11 cellular contexts compared by ENCODE assay signal in the genomic region with DNA sequence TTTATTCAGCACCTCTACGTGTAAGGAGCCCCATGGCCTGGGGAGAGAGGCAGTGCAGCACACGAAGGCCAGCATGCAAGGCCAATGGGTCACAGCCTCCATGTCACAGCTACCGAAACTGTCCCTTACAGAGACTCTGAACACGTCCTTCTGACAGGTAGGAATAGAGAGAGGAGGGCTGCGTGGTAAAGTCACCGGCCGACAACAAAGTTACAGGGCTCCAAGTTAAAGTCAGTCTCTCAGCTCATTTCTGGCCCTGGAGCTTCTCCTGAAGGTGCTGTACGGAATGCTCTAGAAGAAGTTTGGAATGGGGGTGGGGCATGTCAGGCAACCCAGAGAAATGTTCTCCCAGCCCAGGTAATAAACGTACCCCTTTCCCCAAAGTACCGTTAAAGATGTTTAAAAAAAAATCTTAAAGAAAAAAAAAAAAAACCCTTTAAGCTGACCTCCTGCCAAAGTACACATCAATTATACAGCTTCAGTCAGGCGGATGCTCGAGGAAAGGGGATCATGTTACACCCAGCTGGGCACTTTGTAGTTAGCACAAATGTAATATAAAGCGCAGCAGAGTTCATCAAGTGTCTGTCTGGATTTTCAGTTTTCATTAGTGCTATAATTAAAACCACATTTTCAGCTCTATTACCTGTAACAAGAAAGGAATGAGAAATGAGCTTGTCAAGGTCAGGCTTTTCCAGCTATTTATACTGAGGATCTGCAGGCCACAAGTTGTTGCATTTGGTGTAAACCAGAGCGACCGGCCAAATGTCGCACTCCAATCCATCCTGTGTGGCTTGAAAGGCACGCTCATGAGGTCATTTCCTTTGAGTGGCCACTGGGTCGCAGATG. TPM values are rescaled to one million over a fixed set of nuclear protein-coding genes. Genes with fewer than 3 reads are reported as not detected.
DNase-seq lines count a peak whose midpoint lies in the region; ATAC-seq and TF ChIP-seq lines count a peak whose summit lies in the region.
"Had no signal": no experiment of that assay in that cellular context is flagged by ENCODE, and none has a peak within 500 bp of the region (broad histone marks: within the 10 kb centered on the region; RNA-seq: fewer than 3 reads in every experiment).

No MANE protein-coding gene starts in this region.

- peak overlapping the region; percentile 71 for H3K56ac ChIP-seq in mesendoderm (ENCODE audit: low read length)

- H3K79me2 ChIP-seq in SK-N-SH (ENCODE audit: insufficient read depth) (no peaks in the 10 kb centered on the region), mesendoderm (ENCODE audit: control insufficient read depth, insufficient read depth, low read length) (no peaks in the 10 kb centered on the region)

- H4K20me1 ChIP-seq in SK-N-SH (ENCODE audit: insufficient read depth) = no peaks in the 10 kb centered on the region

- H3K4me1 ChIP-seq in SK-N-SH (ENCODE audit: control insufficient read depth in 1 of 2, insufficient read depth in 2 of 2, low read depth in 1 of 2, low read length in 1 of 2) (peaks cover 3 to 21% of the 10 kb centered on the region in 2 experiments; a peak in 3 of 4 replicates), mesendoderm (ENCODE audit: control insufficient read depth, low read depth, low read length) (peaks cover 1% of the 10 kb centered on the region)
- H3K4me1 ChIP-seq: gastrocnemius medialis had no signal

- no peaks in the 10 kb centered on the region for H3K27me3 ChIP-seq in SK-N-SH (ENCODE audit: insufficient read depth)
- H3K27me3 ChIP-seq in mesendoderm (ENCODE audit: insufficient read depth, low read length, poor library complexity) = no peaks in the 10 kb centered on the region

- no peak overlapping the region for H2AFZ ChIP-seq in SK-N-SH (ENCODE audit: low read depth)

- H2BK15ac ChIP-seq in mesendoderm (replicated peaks; ENCODE audit: low read depth) = no peak overlapping the region

- H3K9me3 Mint-ChIP-seq in activated naive CD8-positive, alpha-beta T cell treated with anti-CD3 and anti-CD28 coated beads, Interleukin-2, amount 50 U/mL, for 24 hours = no peaks in the 10 kb centered on the region
- H3K9me3 Mint-ChIP-seq in activated T-cell treated with anti-CD3 and anti-CD28 coated beads, Interleukin-2, amount 50 U/mL, for 4 hours = no peaks in the 10 kb centered on the region
- H3K9me3 Mint-ChIP-seq: neural crest cell had no signal

- H3K23ac ChIP-seq in mesendoderm (ENCODE audit: low read length) = no peak overlapping the region

- H3K9me2 ChIP-seq in SK-N-SH = no peaks in the 10 kb centered on the region

- H3K79me1 ChIP-seq in mesendoderm (ENCODE audit: low read length) = no peaks in the 10 kb centered on the region

- DNase-seq in DMS153 (lab: John Stamatoyannopoulos, UW) (peak; percentile 78), NCI-H146 treated with DMSO at 0.1 percent for 48 hours (lab: John Stamatoyannopoulos, UW; ENCODE audit: unreplicated experiment) (peak; percentile 72), SK-N-SH (peak; percentile 48), mesendoderm (no peak), cortex of kidney (lab: John Stamatoyannopoulos, UW) (no peak)
- DNase-seq in activated naive CD8-positive, alpha-beta T cell treated with anti-CD3 and anti-CD28 coated beads, Interleukin-2, amount 50 U/mL, for 24 hours = no peak
- no peak for DNase-seq in activated T-cell treated with anti-CD3 and anti-CD28 coated beads, Interleukin-2, amount 50 U/mL, for 4 hours
- DNase-seq: CD4-positive, CD25-positive, alpha-beta regulatory T cell had no signal

- H2AK5ac ChIP-seq in mesendoderm (ENCODE audit: low read length) = peak overlapping the region; percentile 40

- H3K27ac ChIP-seq in SK-N-SH (ENCODE audit: low read depth in 2 of 2, low read length in 1 of 2) (peak overlapping the region in 1 of 2 experiments; percentile 54; a peak in 1 of 4 replicates), mesendoderm (ENCODE audit: low read depth, low read length) (no peak overlapping the region)
- H3K27ac ChIP-seq: gastrocnemius medialis had no signal

- H3K4me3 ChIP-seq in SK-N-SH (ENCODE audit: low read depth in 2 of 2, low read length in 1 of 2) (no peak overlapping the region), mesendoderm (ENCODE audit: low read length) (no peak overlapping the region)
- H3K4me3 ChIP-seq: gastrocnemius medialis had no signal

- H3K36me3 ChIP-seq in SK-N-SH (replicated peaks in 1 of 2; ENCODE audit: control insufficient read depth in 1 of 2, insufficient read depth in 2 of 2, low read length in 1 of 2) = no peaks in the 10 kb centered on the region
- H3K36me3 ChIP-seq in mesendoderm (ENCODE audit: control insufficient read depth, insufficient read depth, low read length) = no peaks in the 10 kb centered on the region
- H3K36me3 ChIP-seq: gastrocnemius medialis had no signal

- H3K36me3 Mint-ChIP-seq in activated naive CD8-positive, alpha-beta T cell treated with anti-CD3 and anti-CD28 coated beads, Interleukin-2, amount 50 U/mL, for 24 hours (ENCODE audit: low read depth) = no peaks in the 10 kb centered on the region
- H3K36me3 Mint-ChIP-seq in activated T-cell treated with anti-CD3 and anti-CD28 coated beads, Interleukin-2, amount 50 U/mL, for 4 hours (ENCODE audit: insufficient read depth) = no peaks in the 10 kb centered on the region
- H3K36me3 Mint-ChIP-seq: CD4-positive, CD25-positive, alpha-beta regulatory T cell had no signal

- H3K18ac ChIP-seq in mesendoderm (ENCODE audit: low read length) = peak overlapping the region; percentile 82

- no peak overlapping the region for H3K27ac Mint-ChIP-seq in activated naive CD8-positive, alpha-beta T cell treated with anti-CD3 and anti-CD28 coated beads, Interleukin-2, amount 50 U/mL, for 24 hours
- H3K27ac Mint-ChIP-seq: CD4-positive, CD25-positive, alpha-beta regulatory T cell had no signal

- WGBS in SK-N-SH (ENCODE audit: low lambda C conversion rate) = 61% methylated on average over 17 of the region's 18 CpGs
- no CpG with 5 or more reads among the region's 18 CpGs for WGBS in mesendoderm (ENCODE audit: extremely low coverage, insufficient coverage, low lambda C conversion rate)

- H4K5ac ChIP-seq in mesendoderm (ENCODE audit: low read length) = no peak overlapping the region

- no peak; the same call in 1 of the 2 replicates for TF ChIP-seq RAD21 in SK-N-SH (IDR thresholded peaks at IDR 0.05; ENCODE audit: low read length)

- no peak for ATAC-seq in GM19328 (IDR thresholded peaks at IDR 0.05; ENCODE audit: unreplicated experiment)
- no peak for ATAC-seq in activated naive CD8-positive, alpha-beta T cell treated with anti-CD3 and anti-CD28 coated beads, Interleukin-2, amount 50 U/mL, for 24 hours
- no peak for ATAC-seq in activated T-cell treated with anti-CD3 and anti-CD28 coated beads, Interleukin-2, amount 50 U/mL, for 4 hours

- H3K4me2 ChIP-seq in SK-N-SH = no peak overlapping the region
- no peak overlapping the region for H3K4me2 ChIP-seq in mesendoderm (ENCODE audit: low read length)

- H3K9ac ChIP-seq in SK-N-SH = no peak overlapping the region
- H3K9ac ChIP-seq in mesendoderm (ENCODE audit: low read length) = no peak overlapping the region

- no peaks in the 10 kb centered on the region for H3K4me1 Mint-ChIP-seq in activated naive CD8-positive, alpha-beta T cell treated with anti-CD3 and anti-CD28 coated beads, Interleukin-2, amount 50 U/mL, for 24 hours
- no peaks in the 10 kb centered on the region for H3K4me1 Mint-ChIP-seq in activated T-cell treated with anti-CD3 and anti-CD28 coated beads, Interleukin-2, amount 50 U/mL, for 4 hours (ENCODE audit: low read depth)

- no peak overlapping the region for H2BK120ac ChIP-seq in mesendoderm (ENCODE audit: low read depth, low read length)

- no peak overlapping the region for H3K4me3 Mint-ChIP-seq in activated naive CD8-positive, alpha-beta T cell treated with anti-CD3 and anti-CD28 coated beads, Interleukin-2, amount 50 U/mL, for 24 hours
- H3K4me3 Mint-ChIP-seq in activated T-cell treated with anti-CD3 and anti-CD28 coated beads, Interleukin-2, amount 50 U/mL, for 4 hours = no peak overlapping the region
- H3K4me3 Mint-ChIP-seq: CD4-positive, CD25-positive, alpha-beta regulatory T cell; neural crest cell had no signal

- no peak overlapping the region for H3K4ac ChIP-seq in mesendoderm (ENCODE audit: low read depth, low read length)

- CTCF ChIA-PET in SK-N-SH (lab: Yijun Ruan, JAX) = interaction anchor here (0.6 to 1.3 kb wide), 5 partner anchors 15 to 912 kb away, joined by 3 to 7 read pairs (median 4); no protein-coding TSS in a partner anchor

- TF ChIP-seq EP300 in SK-N-SH (IDR thresholded peaks at IDR 0.05; ENCODE audit: borderline replicate concordance in 1 of 2, low read depth in 1 of 2, low read length in 1 of 2) = peak in 1 of 2 experiments; percentile 82; a peak in 2 of 4 replicates

- H2BK5ac ChIP-seq in mesendoderm (ENCODE audit: low read length) = peak overlapping the region; percentile 69

- H3F3A ChIP-seq in SK-N-SH (replicated peaks; ENCODE audit: insufficient read depth) = no peaks in the 10 kb centered on the region

- POLR2A ChIA-PET in SK-N-SH (lab: Yijun Ruan, JAX) = no interaction called here

- TF ChIP-seq CTCF in SK-N-SH (IDR thresholded peaks at IDR 0.05) = no peak

- no peak overlapping the region for H4K8ac ChIP-seq in mesendoderm (ENCODE audit: low read depth, low read length)

- peaks cover 2% of the 10 kb centered on the region for H3K27me3 Mint-ChIP-seq in activated naive CD8-positive, alpha-beta T cell treated with anti-CD3 and anti-CD28 coated beads, Interleukin-2, amount 50 U/mL, for 24 hours
- peaks cover 1% of the 10 kb centered on the region for H3K27me3 Mint-ChIP-seq in activated T-cell treated with anti-CD3 and anti-CD28 coated beads, Interleukin-2, amount 50 U/mL, for 4 hours (ENCODE audit: low read depth)

- H3K9me3 ChIP-seq in SK-N-SH = no peaks in the 10 kb centered on the region
- H3K9me3 ChIP-seq: gastrocnemius medialis had no signal

TF ChIP-seq in SK-N-SH, 30 proteins besides CTCF, POLR2A, EP300 and RAD21 (continues in another document):
- peak; percentile 63 for TF ChIP-seq TCF12 (IDR thresholded peaks at IDR 0.05)
- no peak for TF ChIP-seq USF2 (IDR thresholded peaks at IDR 0.05; ENCODE audit: borderline replicate concordance, low read depth, low read length)
- 0 out of 2 replicates have a peak, but pooled peaks have one; percentile 7 for TF ChIP-seq NFIC (IDR thresholded peaks at IDR 0.05; ENCODE audit: borderline replicate concordance)
- TF ChIP-seq FOXJ3 (CRISPR knock-in tag; IDR thresholded peaks at IDR 0.05) = peak; percentile 67; the same call in 1 of the 2 replicates

RNA-seq across cellular contexts. Expression of gene CDKN3, which starts 53.3 kb away (rescaled TPM):
- polyA plus RNA-seq in SK-N-SH (2012; rRNA removed) = 25.5 and 26.7 TPM in 2 replicates
- 31.7 and 39.2 TPM in 2 replicates for polyA plus RNA-seq in SK-N-SH (2012; cell fraction: cytosol; rRNA removed)
- 3.9 and 5.2 TPM in 2 replicates for polyA plus RNA-seq in SK-N-SH (2012; cell fraction: nucleus; rRNA removed)
- 128 TPM for polyA plus RNA-seq in mesendoderm (2013, experiment 1 of 2)
- polyA plus RNA-seq in mesendoderm (2013, experiment 2 of 2) = 129 TPM
- 10 to 100 TPM in 1 of 3 donors, 1 to 10 TPM in 2; 9.0 to 10.5 (median 9.8) TPM for total RNA-seq in activated T-cell treated with anti-CD3 and anti-CD28 coated beads, Interleukin-2, amount 50 U/mL, for 4 hours

Comparison
In these comparisons a context has a peak if more than half of its experiments do, and no peak if none do; other contexts are left out.
1. DNase-seq: peak in DMS153 (single experiment), NCI-H146 treated with DMSO at 0.1 percent for 48 hours (single experiment) and SK-N-SH (single experiment); none in mesendoderm (single experiment), activated naive CD8-positive, alpha-beta T cell treated with anti-CD3 and anti-CD28 coated beads, Interleukin-2, amount 50 U/mL, for 24 hours (single experiment), activated T-cell treated with anti-CD3 and anti-CD28 coated beads, Interleukin-2, amount 50 U/mL, for 4 hours (single experiment) and cortex of kidney (single experiment).